In genomic region chr1:148038462-148039333, GRCh38 we compare ENCODE assay signal across 8 cellular contexts.
DNase-seq lines count a peak whose midpoint lies in the region; ATAC-seq and TF ChIP-seq lines count a peak whose summit lies in the region.
"Not testable (repeated sequence)": the region's sequence is repeated elsewhere in the genome, so short reads cannot be mapped to it uniquely, and the experiment has no call there.

No MANE protein-coding gene starts in this region.

- TF ChIP-seq EP300 in SK-N-SH (IDR thresholded peaks at IDR 0.05; ENCODE audit: borderline replicate concordance in 1 of 2, low read depth in 1 of 2, low read length in 1 of 2): not testable (repeated sequence)

- peak overlapping the region; percentile 70; the same call in 1 of the 2 replicates for H2AFZ ChIP-seq in SK-N-SH (ENCODE audit: low read depth)

- not testable (repeated sequence) for H3K4me1 Mint-ChIP-seq in activated naive CD8-positive, alpha-beta T cell treated with anti-CD3 and anti-CD28 coated beads for 36 hours

- in situ Hi-C loops in GM13977 (cut with MboI; ENCODE audit: low pct_unique_long_range_greater_than_20kb, low sequenced_read_pairs, unreplicated experiment): not testable (repeated sequence)

- not testable (repeated sequence) for H3K9me3 ChIP-seq in SK-N-SH

- H3K27ac ChIP-seq in SK-N-SH (ENCODE audit: low read depth in 2 of 2, low read length in 1 of 2): not testable (repeated sequence)
- peak overlapping the region; percentile 38 for H3K27ac ChIP-seq in urinary bladder (ENCODE audit: low read depth)

- not testable (repeated sequence) for H3K4me1 ChIP-seq in SK-N-SH (ENCODE audit: control insufficient read depth in 1 of 2, insufficient read depth in 2 of 2, low read depth in 1 of 2, low read length in 1 of 2); urinary bladder (ENCODE audit: insufficient read depth)

- H3K9me2 ChIP-seq in SK-N-SH: not testable (repeated sequence)

- not testable (repeated sequence) for H3K27me3 ChIP-seq in SK-N-SH (ENCODE audit: insufficient read depth)

- peak; percentile 76 for ATAC-seq in HG02678 (IDR thresholded peaks at IDR 0.05; ENCODE audit: unreplicated experiment)
- ATAC-seq in Right ventricle myocardium superior (ENCODE audit: poor library complexity): peak; percentile 95

- CTCF ChIA-PET in SK-N-SH (lab: Yijun Ruan, JAX): not testable (repeated sequence)

- peak; percentile 48 for DNase-seq in GM13977 (ENCODE audit: low spot score)
- peak; percentile 11 for DNase-seq in NCI-H1092 (lab: John Stamatoyannopoulos, UW)
- DNase-seq in SK-N-SH: peak; percentile 35
- DNase-seq in activated naive CD8-positive, alpha-beta T cell treated with anti-CD3 and anti-CD28 coated beads for 36 hours: peak; percentile 75
- not testable (repeated sequence) for DNase-seq in Right ventricle myocardium superior
- peak; percentile 84 for DNase-seq in posterior vena cava (ENCODE audit: low spot score)

- H3K9me3 Mint-ChIP-seq in activated naive CD8-positive, alpha-beta T cell treated with anti-CD3 and anti-CD28 coated beads for 36 hours: not testable (repeated sequence)

- not testable (repeated sequence) for H3K79me2 ChIP-seq in SK-N-SH (ENCODE audit: insufficient read depth)

- not testable (repeated sequence) for H4K20me1 ChIP-seq in SK-N-SH (ENCODE audit: insufficient read depth)

- not testable (repeated sequence) for H3K9ac ChIP-seq in SK-N-SH

- H3K4me3 ChIP-seq in SK-N-SH (ENCODE audit: low read depth in 2 of 2, low read length in 1 of 2) (peak overlapping the region; percentile 42 to 72), urinary bladder (ENCODE audit: low read depth, low read length) (peak overlapping the region; percentile 18)

- peak overlapping the region; percentile 79 for H3K4me2 ChIP-seq in SK-N-SH

- TF ChIP-seq RAD21 in SK-N-SH (IDR thresholded peaks at IDR 0.05; ENCODE audit: low read length): not testable (repeated sequence)

- POLR2A ChIA-PET in SK-N-SH (lab: Yijun Ruan, JAX): not testable (repeated sequence)

- not testable (repeated sequence) for H3F3A ChIP-seq in SK-N-SH (replicated peaks; ENCODE audit: insufficient read depth)

- not testable (repeated sequence) for H3K36me3 ChIP-seq in SK-N-SH (replicated peaks in 1 of 2; ENCODE audit: control insufficient read depth in 1 of 2, insufficient read depth in 2 of 2, low read length in 1 of 2); urinary bladder (ENCODE audit: insufficient read depth)

- H3K27ac Mint-ChIP-seq in activated naive CD8-positive, alpha-beta T cell treated with anti-CD3 and anti-CD28 coated beads for 36 hours: peak overlapping the region; percentile 91

- intact Hi-C loops in Right ventricle myocardium superior (cut with DNase I); posterior vena cava (cut with DNase I): not testable (repeated sequence)

- TF ChIP-seq CTCF in GM13977 (IDR thresholded peaks at IDR 0.05; ENCODE audit: extremely low read depth, insufficient read depth, missing control alignments); SK-N-SH (IDR thresholded peaks at IDR 0.05): not testable (repeated sequence)

- not testable (repeated sequence) for H3K36me3 Mint-ChIP-seq in activated naive CD8-positive, alpha-beta T cell treated with anti-CD3 and anti-CD28 coated beads for 36 hours

- not testable (repeated sequence) for H3K27me3 Mint-ChIP-seq in activated naive CD8-positive, alpha-beta T cell treated with anti-CD3 and anti-CD28 coated beads for 36 hours

- 1% methylated on average over 18 of the region's 38 CpGs for WGBS in SK-N-SH (ENCODE audit: low lambda C conversion rate)
- WGBS in urinary bladder: under 1% methylated on average over 19 of the region's 38 CpGs

- H3K4me3 Mint-ChIP-seq in activated naive CD8-positive, alpha-beta T cell treated with anti-CD3 and anti-CD28 coated beads for 36 hours: peak overlapping the region; percentile 27

TF ChIP-seq in SK-N-SH, 30 proteins besides CTCF, POLR2A, EP300 and RAD21:
- 0 out of 2 replicates have a peak, but pooled peaks have one; percentile 21 for TF ChIP-seq MAX (IDR thresholded peaks at IDR 0.05; ENCODE audit: low read depth)
- peak; percentile 33; the same call in 1 of the 2 replicates for TF ChIP-seq TAF1 (IDR thresholded peaks at IDR 0.05; ENCODE audit: borderline replicate concordance, low read depth, low read length)
- peak; percentile 97; the same call in 1 of the 2 replicates for TF ChIP-seq SIN3A (IDR thresholded peaks at IDR 0.05; ENCODE audit: borderline replicate concordance, low read depth, low read length)
- peak; percentile 47; the same call in 1 of the 2 replicates for TF ChIP-seq JUND (IDR thresholded peaks at IDR 0.05)
- TF ChIP-seq PBX3 (IDR thresholded peaks at IDR 0.05): peak; percentile 20; the same call in 1 of the 2 replicates
- peak; percentile 98 for TF ChIP-seq POLR2AphosphoS5 (IDR thresholded peaks at IDR 0.05; ENCODE audit: low read depth, low read length)
- TF ChIP-seq REST (IDR thresholded peaks at IDR 0.05; ENCODE audit: low read depth, low read length): peak; percentile 12; the same call in 1 of the 2 replicates
